In the genomic region with DNA sequence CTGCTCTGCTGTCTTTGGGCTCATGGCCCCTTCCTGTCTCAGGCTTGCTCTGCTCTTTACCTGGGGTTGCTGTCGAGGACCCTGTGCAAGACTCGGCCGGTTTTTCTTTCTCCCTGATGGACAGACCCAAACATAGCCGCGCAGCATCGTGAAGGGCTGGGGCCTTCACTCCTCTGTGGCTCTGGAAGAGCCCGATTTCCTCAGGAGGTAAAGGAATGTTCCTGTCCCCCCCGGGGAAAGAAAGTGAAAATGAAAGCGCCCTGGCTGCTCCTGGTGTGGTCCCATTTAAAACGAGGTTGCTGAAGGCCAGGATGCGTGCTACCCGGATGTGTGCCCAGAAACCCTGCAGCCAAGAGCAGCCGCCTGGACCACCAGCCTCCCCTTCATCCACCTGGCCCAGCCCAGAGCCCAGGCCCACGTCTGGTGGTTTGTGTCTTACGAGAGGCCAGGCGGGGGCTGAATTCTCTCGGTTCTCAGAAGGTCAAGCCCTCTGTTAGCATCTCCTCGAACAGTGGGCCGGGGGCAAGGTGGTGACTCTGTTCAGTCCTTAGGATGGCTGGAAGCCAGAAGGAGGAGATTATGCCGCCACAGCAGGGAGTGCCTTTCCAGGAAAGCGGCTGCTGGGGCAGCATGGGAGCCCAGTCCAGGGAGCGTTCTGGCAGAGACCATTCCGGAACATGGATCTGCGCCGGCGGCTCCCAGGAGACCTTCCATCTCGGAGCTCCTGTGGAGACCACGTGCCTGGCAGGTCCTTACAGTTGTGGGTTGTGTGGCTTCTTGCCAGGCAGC, we compare ENCODE assay signal across 8 cellular contexts. TPM values are rescaled to one million over a fixed set of nuclear protein-coding genes. Genes with fewer than 3 reads are reported as not detected.
A peak's percentile ranks its signal among the peaks of the same experiment; 100 is the strongest.
DNase-seq lines count a peak whose midpoint lies in the region; TF ChIP-seq lines count a peak whose summit lies in the region.

No MANE protein-coding gene starts in this region.

- TF ChIP-seq CTCF in coronary artery (IDR thresholded peaks at IDR 0.05): no peak
- TF ChIP-seq CTCF in tibial artery (IDR thresholded peaks at IDR 0.05): no peak

- intact Hi-C loops in tibial artery (cut with DNase I; ENCODE audit: low total_unique reads): loop anchor here (2.0 kb wide), 1 partner anchor 24 kb away; a partner anchor contains a TSS

- H3K27ac ChIP-seq in coronary artery: peak overlapping the region; percentile 98 to 99
- peak overlapping the region; percentile 97 to 99 for H3K27ac ChIP-seq in tibial artery

- H3K36me3 ChIP-seq in tibial artery: peaks cover 3 to 11% (median 11%) of the 10 kb centered on the region in 3 donors

- DNase-seq in DMS53 (lab: John Stamatoyannopoulos, UW) (peak; percentile 46), DMS53 treated with DMSO at 0.1 percent for 48 hours (lab: John Stamatoyannopoulos, UW; ENCODE audit: unreplicated experiment) (no peak), RPMI7951 (ENCODE audit: low read depth) (peak; percentile 77), coronary artery (ENCODE audit: low spot score) (peak; percentile 76), lung microvascular endothelial cell (ENCODE audit: low read depth in 2 of 2) (peak; percentile 65 to 70), tibial artery (peak in 1 of 2 donors; percentile 68), AG20443 (ENCODE audit: low spot score) (no peak), NCI-H128 (lab: John Stamatoyannopoulos, UW; ENCODE audit: unreplicated experiment) (no peak)

- H3K27me3 ChIP-seq in tibial artery: no peaks in the 10 kb centered on the region

- H3K4me3 ChIP-seq in coronary artery (peak overlapping the region; percentile 99), tibial artery (peak overlapping the region; percentile 98)

- H3K9me3 ChIP-seq in tibial artery: no peaks in the 10 kb centered on the region

- H3K4me1 ChIP-seq in tibial artery: peaks cover 0 to 50% (median 40%) of the 10 kb centered on the region in 4 donors

RNA-seq across cellular contexts. Expression of a gene that starts 1.2 kb away (rescaled TPM):
- total RNA-seq in RPMI7951 (2014; rRNA removed; shearing (Covaris generic)): 294 and 365 TPM in 2 replicates
- total RNA-seq in lung microvascular endothelial cell: 590 and 952 TPM in 2 replicates

RNA-seq across cellular contexts. Expression of a gene that starts 8.5 kb away (rescaled TPM):
- total RNA-seq in RPMI7951 (2014; rRNA removed; shearing (Covaris generic)): 0.39 and 0.48 TPM in 2 replicates
- 6.5 and 18.3 TPM in 2 replicates for total RNA-seq in lung microvascular endothelial cell

RNA-seq across cellular contexts. Expression of a gene that starts 24.3 kb away (rescaled TPM):
- 0.60 and 1.1 TPM in 2 replicates for total RNA-seq in RPMI7951 (2014; rRNA removed; shearing (Covaris generic))
- 4.6 and 8.9 TPM in 2 replicates for total RNA-seq in lung microvascular endothelial cell

RNA-seq across cellular contexts. Expression of a gene that starts 32.2 kb away (rescaled TPM):
- total RNA-seq in RPMI7951 (2014; rRNA removed; shearing (Covaris generic)): 63.2 and 83.0 TPM in 2 replicates
- 35.7 and 47.4 TPM in 2 replicates for total RNA-seq in lung microvascular endothelial cell

RNA-seq across cellular contexts. Expression of a gene that starts 38.2 kb away (rescaled TPM):
- 7.8 and 8.6 TPM in 2 replicates for total RNA-seq in RPMI7951 (2014; rRNA removed; shearing (Covaris generic))
- 6.5 and 8.1 TPM in 2 replicates for total RNA-seq in lung microvascular endothelial cell

Comparison
In these comparisons a context has a peak if more than half of its experiments do, and no peak if none do; other contexts are left out.
1. DNase-seq: peak in DMS53 (single experiment), RPMI7951 (single experiment), coronary artery (single experiment) and lung microvascular endothelial cell (2 of 2); none in DMS53 treated with DMSO at 0.1 percent for 48 hours (single experiment), AG20443 (single experiment) and NCI-H128 (single experiment).